In the genomic region with DNA sequence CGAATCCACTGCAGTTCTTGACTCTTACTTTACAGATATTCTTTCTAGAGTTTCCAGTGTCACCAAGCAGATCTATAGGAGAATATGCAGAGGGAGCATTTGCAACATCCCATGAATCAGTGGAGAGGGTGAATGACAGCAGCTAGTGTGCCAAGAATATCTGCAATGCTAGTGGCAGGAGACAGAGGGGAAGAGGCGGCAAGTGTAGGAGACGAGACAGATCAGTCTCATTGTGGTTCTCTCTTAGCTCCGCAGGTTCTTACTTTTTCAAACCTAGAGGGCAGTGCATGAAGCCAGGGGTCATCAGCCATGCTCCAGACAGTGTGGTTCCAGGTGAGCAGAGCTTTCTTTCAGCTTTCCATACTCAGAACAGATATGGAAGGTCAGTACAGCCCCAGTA, we compare ENCODE assay signal across 6 cellular contexts. TPM values are rescaled to one million over a fixed set of nuclear protein-coding genes. Genes with fewer than 3 reads are reported as not detected.
DNase-seq lines count a peak whose midpoint lies in the region; TF ChIP-seq lines count a peak whose summit lies in the region.

No MANE protein-coding gene starts in this region.

- no peak overlapping the region for H3K4ac ChIP-seq in trophoblast cell (ENCODE audit: low read depth, low read length)

- peaks cover 3% of the 10 kb centered on the region for H3K79me1 ChIP-seq in trophoblast cell (ENCODE audit: low read length)

- no peak overlapping the region for H3K14ac ChIP-seq in trophoblast cell (ENCODE audit: low read length)

- H3K4me1 ChIP-seq in Karpas-422 (ENCODE audit: low read length): peaks cover 25% of the 10 kb centered on the region
- no peaks in the 10 kb centered on the region for H3K4me1 ChIP-seq in colonic mucosa
- peaks cover 0 to 3% of the 10 kb centered on the region in 2 experiments for H3K4me1 ChIP-seq in trophoblast cell (ENCODE audit: control insufficient read depth in 1 of 2, insufficient read depth in 2 of 2, low read length in 2 of 2)

- no peak overlapping the region for H3K18ac ChIP-seq in trophoblast cell (ENCODE audit: low read length)

- intact Hi-C loops in colonic mucosa (cut with DNase I): no loop called here

- no peak for TF ChIP-seq CTCF in colonic mucosa (IDR thresholded peaks at IDR 0.05)

- no peaks in the 10 kb centered on the region for H3K9me3 ChIP-seq in Karpas-422 (ENCODE audit: low read length)
- H3K9me3 ChIP-seq in colonic mucosa: no peaks in the 10 kb centered on the region
- H3K9me3 ChIP-seq in trophoblast cell (ENCODE audit: insufficient read depth, low read depth, low read length): no peaks in the 10 kb centered on the region

- H4K20me1 ChIP-seq in Karpas-422 (ENCODE audit: insufficient read depth, low read depth, low read length): no peaks in the 10 kb centered on the region

- H3K9ac ChIP-seq in Karpas-422 (ENCODE audit: low read length) (peak overlapping the region; percentile 86), colonic mucosa (ENCODE audit: low read depth in 2 of 2, low read length in 2 of 2) (peak overlapping the region; percentile 77 to 81), trophoblast cell (ENCODE audit: low read length) (no peak overlapping the region)

- no peak overlapping the region for H2BK5ac ChIP-seq in trophoblast cell (ENCODE audit: low read depth, low read length, poor library complexity)

- H3K27me3 ChIP-seq in Karpas-422 (ENCODE audit: low read length) (no peaks in the 10 kb centered on the region), colonic mucosa (no peaks in the 10 kb centered on the region), trophoblast cell (ENCODE audit: insufficient read depth, low read length) (no peaks in the 10 kb centered on the region)

- H4K12ac ChIP-seq in trophoblast cell (ENCODE audit: low read depth, low read length): peak overlapping the region; percentile 40

- H2AFZ ChIP-seq in Karpas-422 (ENCODE audit: low read length) (peak overlapping the region; percentile 98; the same call in 1 of the 2 replicates), trophoblast cell (ENCODE audit: insufficient read depth, low read length, poor library complexity) (no peak overlapping the region)

- H3K36me3 ChIP-seq in Karpas-422 (ENCODE audit: insufficient read depth, low read length): 0 out of 2 replicates have a peak, but pooled peaks cover 4% of the 10 kb centered on the region
- H3K36me3 ChIP-seq in colonic mucosa: no peaks in the 10 kb centered on the region
- H3K36me3 ChIP-seq in trophoblast cell (ENCODE audit: control insufficient read depth in 1 of 2, insufficient read depth in 2 of 2, low read length in 2 of 2): peaks cover 3% of the 10 kb centered on the region in 2 experiments

- H3K4me3 ChIP-seq in Karpas-422 (ENCODE audit: low read length) (peak overlapping the region; percentile 82), colonic mucosa (peak overlapping the region; percentile 66), trophoblast cell (ENCODE audit: low read depth, low read length) (no peak overlapping the region)

- H3K9me2 ChIP-seq in Karpas-422 (replicated peaks; ENCODE audit: insufficient read depth, low read length): no peaks in the 10 kb centered on the region

- WGBS in trophoblast cell (ENCODE audit: extremely low coverage, insufficient coverage, insufficient read length): no CpG with 5 or more reads among the region's 4 CpGs

- H3K4me2 ChIP-seq in Karpas-422 (ENCODE audit: low read depth, low read length, poor library complexity, severe bottlenecking) (peak overlapping the region; percentile 97), trophoblast cell (ENCODE audit: low read length) (peak overlapping the region; percentile 74)

- H3K79me2 ChIP-seq in Karpas-422 (ENCODE audit: low read length) (peaks cover 11% of the 10 kb centered on the region), trophoblast cell (ENCODE audit: control insufficient read depth, insufficient read depth, low read length, poor library complexity) (peaks cover 4% of the 10 kb centered on the region)

- H3K27ac ChIP-seq in Karpas-422 (ENCODE audit: low read length) (no peak overlapping the region), colonic mucosa (no peak overlapping the region), trophoblast cell (ENCODE audit: low read depth, low read length) (no peak overlapping the region)

- H2BK12ac ChIP-seq in trophoblast cell (ENCODE audit: low read length): no peak overlapping the region

- H4K8ac ChIP-seq in trophoblast cell (ENCODE audit: low read depth, low read length): peak overlapping the region; percentile 1

- no peak overlapping the region for H2AK5ac ChIP-seq in trophoblast cell (ENCODE audit: low read length)

- no peak overlapping the region for H4K91ac ChIP-seq in trophoblast cell (ENCODE audit: low read depth, low read length)

- no peak overlapping the region for H3K23ac ChIP-seq in trophoblast cell (ENCODE audit: low read length)

- DNase-seq in Karpas-422: peak; percentile 53
- DNase-seq in colonic mucosa: no peak
- no peak for DNase-seq in trophoblast cell
- no peak for DNase-seq in GF-D8 (lab: John Stamatoyannopoulos, UW)
- no peak for DNase-seq in cerebellar nuclear complex (lab: John Stamatoyannopoulos, UW)
- no peak for DNase-seq in H4 (ENCODE audit: low spot score)

- no peak overlapping the region for H2BK120ac ChIP-seq in trophoblast cell (ENCODE audit: insufficient read depth, low read length, poor library complexity)

RNA-seq across cellular contexts. Expression of a gene that starts 0.7 kb away (rescaled TPM):
- 13.1 and 13.3 TPM in 2 replicates for total RNA-seq in Karpas-422 (2014; rRNA removed; shearing (Covaris generic); ENCODE audit: low replicate concordance)
- total RNA-seq in colonic mucosa: 1 to 10 TPM; 6.2 to 7.7 TPM
- polyA plus RNA-seq in trophoblast cell (2013): 2.6 and 2.8 TPM in 2 replicates
- 3.1 and 3.9 TPM in 2 replicates for total RNA-seq in H4 (2014; rRNA removed; shearing (Covaris generic))

RNA-seq across cellular contexts. Expression of a gene that starts 20.5 kb away (rescaled TPM):
- 726 and 1,593 TPM in 2 replicates for total RNA-seq in Karpas-422 (2014; rRNA removed; shearing (Covaris generic); ENCODE audit: low replicate concordance)
- total RNA-seq in colonic mucosa: 1,000 to 10,000 TPM; 1,699 to 1,906 TPM
- polyA plus RNA-seq in trophoblast cell (2013): 1,140 and 1,225 TPM in 2 replicates
- total RNA-seq in H4 (2014; rRNA removed; shearing (Covaris generic)): 334 TPM in 2 replicates

RNA-seq across cellular contexts. Expression of a gene that starts 28.2 kb away (rescaled TPM):
- total RNA-seq in Karpas-422 (2014; rRNA removed; shearing (Covaris generic); ENCODE audit: low replicate concordance): 2.6 and 3.1 TPM in 2 replicates
- total RNA-seq in colonic mucosa: 1 to 10 TPM; 4.0 to 4.6 TPM
- 2.6 and 3.1 TPM in 2 replicates for polyA plus RNA-seq in trophoblast cell (2013)
- 0.66 TPM in 1 of 2 replicates, not detected in the other for total RNA-seq in H4 (2014; rRNA removed; shearing (Covaris generic))

RNA-seq across cellular contexts. Expression of a gene that starts 47.1 kb away (rescaled TPM):
- total RNA-seq in Karpas-422 (2014; rRNA removed; shearing (Covaris generic); ENCODE audit: low replicate concordance): 6.2 and 14.7 TPM in 2 replicates
- 10 to 100 TPM; 13.5 to 14.3 TPM for total RNA-seq in colonic mucosa
- 15.0 and 15.4 TPM in 2 replicates for polyA plus RNA-seq in trophoblast cell (2013)
- total RNA-seq in H4 (2014; rRNA removed; shearing (Covaris generic)): 3.5 and 10.0 TPM in 2 replicates
